In the genomic region with DNA sequence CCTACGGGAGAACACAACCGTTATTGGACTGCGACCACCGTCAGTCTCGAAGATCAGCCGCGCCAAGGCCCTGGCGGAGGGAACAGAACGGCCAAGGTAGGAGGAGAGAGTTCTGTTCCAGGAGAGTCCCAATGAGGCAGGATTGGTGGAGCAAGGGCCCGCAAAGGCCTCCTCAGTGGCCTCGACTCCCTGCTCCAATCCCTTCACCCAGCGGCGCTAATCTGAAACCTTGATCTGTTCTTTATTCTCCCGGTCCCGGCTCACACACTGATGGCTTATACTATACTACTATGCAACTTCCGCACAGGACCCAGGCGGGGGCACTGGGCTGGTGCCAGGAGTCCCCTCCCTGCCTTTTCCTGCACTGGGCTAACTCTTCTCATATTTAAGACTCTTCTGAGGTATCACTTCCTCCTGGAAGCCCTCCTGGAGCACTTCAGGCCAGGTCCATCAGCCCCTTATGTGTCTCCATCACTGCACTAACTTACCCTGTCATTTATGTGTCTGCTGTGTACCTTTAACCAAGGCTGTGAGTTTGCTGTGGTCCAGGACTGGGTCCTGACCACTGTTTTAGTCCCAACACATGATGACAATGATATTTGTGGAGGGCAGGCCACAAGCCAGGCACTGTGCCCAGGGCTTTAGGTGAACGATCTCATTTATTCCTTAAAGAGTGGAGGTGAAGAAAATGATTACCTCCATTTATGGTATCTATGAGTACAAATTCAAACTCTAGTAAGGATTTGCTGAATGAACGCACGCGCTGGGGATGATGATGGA, we compare ENCODE assay signal across 10 cellular contexts. TPM values are rescaled to one million over a fixed set of nuclear protein-coding genes. Genes with fewer than 3 reads are reported as not detected.
A peak's percentile ranks its signal among the peaks of the same experiment; 100 is the strongest.
DNase-seq lines count a peak whose midpoint lies in the region; ATAC-seq and TF ChIP-seq lines count a peak whose summit lies in the region.
"Had no signal": no experiment of that assay in that cellular context is flagged by ENCODE, and none has a peak within 500 bp of the region (broad histone marks: within the 10 kb centered on the region; RNA-seq: fewer than 3 reads in every experiment).

No MANE protein-coding gene starts in this region.

- H3K36me3 ChIP-seq in left lung (no peaks in the 10 kb centered on the region), upper lobe of left lung (peaks cover 0 to 5% (median 0%) of the 10 kb centered on the region in 4 donors), breast epithelium (no peaks in the 10 kb centered on the region)

- TF ChIP-seq POLR2A in upper lobe of left lung (IDR thresholded peaks at IDR 0.05) (no peak), breast epithelium (IDR thresholded peaks at IDR 0.05) (no peak)

- TF ChIP-seq EP300 in upper lobe of left lung (IDR thresholded peaks at IDR 0.05) = no peak

- TF ChIP-seq CTCF in left lung (IDR thresholded peaks at IDR 0.05) = no peak
- TF ChIP-seq CTCF in upper lobe of left lung (IDR thresholded peaks at IDR 0.05) = no peak
- TF ChIP-seq CTCF in breast epithelium (IDR thresholded peaks at IDR 0.05) = no peak

- peak overlapping the region; percentile 30 to 41 for H3K27ac ChIP-seq in left lung
- peak overlapping the region in 3 of 4 donors; percentile 33 to 73 (median 73) for H3K27ac ChIP-seq in upper lobe of left lung
- H3K27ac ChIP-seq in breast epithelium = no peak overlapping the region
- H3K27ac ChIP-seq: C4-2B had no signal

- CTCF ChIA-PET in activated naive CD4-positive, alpha-beta T cell treated with anti-CD3 and anti-CD28 coated beads, Interleukin-2, amount 10 ng/mL, durations not matched to agents 7 days and 5 days (lab: Charles Lee) = interaction anchor here (1.6 to 3.0 kb wide), 2 partner anchors 10 to 109 kb away, joined by 4 to 19 read pairs; no protein-coding TSS in a partner anchor

- peak overlapping the region; percentile 95 for H3K27ac Mint-ChIP-seq in activated naive CD4-positive, alpha-beta T cell treated with anti-CD3 and anti-CD28 coated beads, Interleukin-2, amount 10 ng/mL, durations not matched to agents 7 days and 5 days
- H3K27ac Mint-ChIP-seq in T-helper 17 cell = peak overlapping the region; percentile 99

- H3K4me3 ChIP-seq in left lung = no peak overlapping the region
- peak overlapping the region in 1 of 4 donors; percentile 20 for H3K4me3 ChIP-seq in upper lobe of left lung
- H3K4me3 ChIP-seq in breast epithelium = no peak overlapping the region

- H3K4me1 ChIP-seq in left lung (peaks cover 5 to 46% of the 10 kb centered on the region in 2 donors), upper lobe of left lung (peaks cover 39 to 59% (median 42%) of the 10 kb centered on the region in 4 donors), breast epithelium (peaks cover 13 to 14% of the 10 kb centered on the region in 2 donors)

- no peak for ATAC-seq in T-helper 17 cell
- ATAC-seq in left lung = no peak
- no peak for ATAC-seq in upper lobe of left lung (ENCODE audit: low FRiP score in 2 of 2)
- no peak for ATAC-seq in GM21526 (IDR thresholded peaks at IDR 0.05; ENCODE audit: low FRiP score, unreplicated experiment)
- ATAC-seq in HG03469 (IDR thresholded peaks at IDR 0.05; ENCODE audit: unreplicated experiment) = no peak

- WGBS in upper lobe of left lung, 2 donors = 71 to 74% methylated on average over 21 of the region's 21 CpGs

- H3K27me3 ChIP-seq in left lung (peaks cover 0 to 27% of the 10 kb centered on the region in 2 donors), upper lobe of left lung (no peaks in the 10 kb centered on the region), breast epithelium (no peaks in the 10 kb centered on the region)

- H3K36me3 Mint-ChIP-seq in activated naive CD4-positive, alpha-beta T cell treated with anti-CD3 and anti-CD28 coated beads, Interleukin-2, amount 10 ng/mL, durations not matched to agents 7 days and 5 days = peaks cover 8% of the 10 kb centered on the region
- no peaks in the 10 kb centered on the region for H3K36me3 Mint-ChIP-seq in T-helper 17 cell (ENCODE audit: low read depth)

- intact Hi-C loops in left lung (cut with DNase I) = loop anchor here in 1 of 2 donors (10.0 kb wide), 1 partner anchor 215 kb away; no protein-coding TSS in a partner anchor
- intact Hi-C loops in breast epithelium (cut with DNase I; ENCODE audit: low total_unique reads) = no loop called here

- H3K4me3 Mint-ChIP-seq in activated naive CD4-positive, alpha-beta T cell treated with anti-CD3 and anti-CD28 coated beads, Interleukin-2, amount 10 ng/mL, durations not matched to agents 7 days and 5 days = peak overlapping the region; percentile 58
- peak overlapping the region; percentile 90 for H3K4me3 Mint-ChIP-seq in T-helper 17 cell

- no peaks in the 10 kb centered on the region for H3K9me3 ChIP-seq in T-helper 17 cell (ENCODE audit: control insufficient read depth, low read length, poor library complexity, severe bottlenecking)
- H3K9me3 ChIP-seq in left lung = no peaks in the 10 kb centered on the region
- no peaks in the 10 kb centered on the region for H3K9me3 ChIP-seq in upper lobe of left lung
- no peaks in the 10 kb centered on the region for H3K9me3 ChIP-seq in breast epithelium

- H3K4me1 Mint-ChIP-seq in activated naive CD4-positive, alpha-beta T cell treated with anti-CD3 and anti-CD28 coated beads, Interleukin-2, amount 10 ng/mL, durations not matched to agents 7 days and 5 days = peaks cover 58% of the 10 kb centered on the region
- peaks cover 50% of the 10 kb centered on the region for H3K4me1 Mint-ChIP-seq in T-helper 17 cell

- DNase-seq in activated naive CD4-positive, alpha-beta T cell treated with anti-CD3 and anti-CD28 coated beads, Interleukin-2, amount 10 ng/mL, durations not matched to agents 7 days and 5 days = no peak
- no peak for DNase-seq in activated naive CD4-positive, alpha-beta T cell (lab: John Stamatoyannopoulos, UW)
- DNase-seq in T-helper 17 cell (no peak), left lung (peak; percentile 2 to 53), upper lobe of left lung (no peak), breast epithelium (ENCODE audit: low spot score in 2 of 2) (no peak)
- DNase-seq: NCI-H2029 treated with DMSO at 0.1 percent for 48 hours had no signal

- no peaks in the 10 kb centered on the region for H3K27me3 Mint-ChIP-seq in activated naive CD4-positive, alpha-beta T cell treated with anti-CD3 and anti-CD28 coated beads, Interleukin-2, amount 10 ng/mL, durations not matched to agents 7 days and 5 days
- no peaks in the 10 kb centered on the region for H3K27me3 Mint-ChIP-seq in T-helper 17 cell

- no peaks in the 10 kb centered on the region for H3K9me3 Mint-ChIP-seq in activated naive CD4-positive, alpha-beta T cell treated with anti-CD3 and anti-CD28 coated beads, Interleukin-2, amount 10 ng/mL, durations not matched to agents 7 days and 5 days

RNA-seq across cellular contexts. Expression of gene CCDC102A, which starts 6.9 kb away (rescaled TPM):
- total RNA-seq in T-helper 17 cell = 1 to 10 TPM; 3.1 to 4.9 TPM
- 1 to 10 TPM; 5.2 to 9.3 TPM for total RNA-seq in left lung
- total RNA-seq in upper lobe of left lung = 10 to 100 TPM in 5 of 6 donors, 1 to 10 TPM in 1; 8.2 to 41.9 (median 16.5) TPM
- total RNA-seq in breast epithelium = 10 to 100 TPM in 2 of 3 donors, 1 to 10 TPM in 1; 6.7 to 15.1 (median 12.1) TPM

RNA-seq across cellular contexts. Expression of gene ADGRG5, which starts 12.9 kb away (rescaled TPM):
- total RNA-seq in T-helper 17 cell = 1 to 10 TPM; 1.6 to 2.8 TPM
- total RNA-seq in left lung = under 1 TPM; 0.92 to 0.99 TPM
- total RNA-seq in upper lobe of left lung = 1 to 10 TPM in 3 of 6 donors, under 1 TPM in 3; 0.76 to 1.8 (median 0.92) TPM
- 1 to 10 TPM in 1 of 3 donors, under 1 TPM in 1, not detected in 1; 0.66 to 1.0 TPM for total RNA-seq in breast epithelium

RNA-seq across cellular contexts. Expression of gene DOK4, which starts 43.2 kb away (rescaled TPM):
- 1 to 10 TPM; 1.8 to 2.6 TPM for total RNA-seq in T-helper 17 cell
- 100 to 1,000 TPM in 1 of 2 donors, 10 to 100 TPM in 1; 41.8 to 108 TPM for total RNA-seq in left lung
- total RNA-seq in upper lobe of left lung = 10 to 100 TPM; 36.7 to 87.3 (median 54.1) TPM
- total RNA-seq in breast epithelium = 10 to 100 TPM; 13.1 to 20.3 (median 17.6) TPM

Comparison
In these comparisons a context has a peak if more than half of its experiments do, and no peak if none do; other contexts are left out.
1. DNase-seq: peak in left lung (2 of 2); none in activated naive CD4-positive, alpha-beta T cell treated with anti-CD3 and anti-CD28 coated beads, Interleukin-2, amount 10 ng/mL, durations not matched to agents 7 days and 5 days (single experiment), activated naive CD4-positive, alpha-beta T cell (0 of 4), T-helper 17 cell (0 of 3), upper lobe of left lung (0 of 2) and breast epithelium (0 of 2).
2. H3K27ac ChIP-seq: peak in left lung (2 of 2) and upper lobe of left lung (3 of 4); none in breast epithelium (0 of 2).